Comparison of ENCODE assay signal across 13 cellular contexts in the genomic region with DNA sequence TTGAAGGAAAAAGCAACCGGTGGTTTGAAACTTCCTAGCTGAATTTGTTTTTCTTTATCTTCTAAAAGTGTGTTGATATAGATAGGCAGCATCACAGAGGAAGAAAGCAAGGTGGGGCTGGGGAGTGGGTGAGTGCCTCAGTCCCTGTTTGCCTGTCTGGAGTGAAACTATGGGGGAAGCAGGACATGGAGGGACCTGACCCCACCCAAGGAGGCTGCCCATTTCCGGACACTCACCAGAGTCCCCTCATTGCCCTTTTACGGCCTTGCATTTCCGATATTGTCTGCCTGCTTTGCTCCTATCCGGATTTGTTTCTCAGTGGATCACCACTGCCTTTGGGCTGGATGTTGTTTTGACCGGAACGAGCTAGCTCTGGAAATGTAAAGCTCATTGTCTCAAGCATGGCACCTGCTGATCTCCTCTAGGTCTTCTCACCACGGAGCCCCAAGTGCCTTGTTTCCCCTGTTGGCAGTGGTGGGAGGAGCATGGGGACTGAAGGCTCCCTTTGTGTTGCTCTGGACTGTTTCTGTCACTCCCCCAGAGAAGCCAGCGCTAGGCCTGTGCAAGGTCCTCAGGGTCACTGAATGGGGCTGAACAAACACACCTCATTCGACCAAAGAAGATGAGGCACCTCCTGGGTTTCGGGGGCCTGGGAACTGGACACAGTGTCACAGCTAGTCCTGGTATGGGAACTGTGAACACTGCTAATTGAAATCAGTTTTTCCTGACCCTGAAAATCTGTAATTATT. TPM values are rescaled to one million over a fixed set of nuclear protein-coding genes. Genes with fewer than 3 reads are reported as not detected.
DNase-seq lines count a peak whose midpoint lies in the region; ATAC-seq and TF ChIP-seq lines count a peak whose summit lies in the region.
"Had no signal": no experiment of that assay in that cellular context is flagged by ENCODE, and none has a peak within 500 bp of the region (broad histone marks: within the 10 kb centered on the region; RNA-seq: fewer than 3 reads in every experiment).

No MANE protein-coding gene starts in this region.

- H4K20me1 ChIP-seq in fibroblast of lung (ENCODE audit: control insufficient read depth, extremely low read depth, insufficient read depth, low read length): no peaks in the 10 kb centered on the region

- TF ChIP-seq POLR2A in GM18505 (IDR thresholded peaks at IDR 0.05; ENCODE audit: borderline replicate concordance, extremely low read depth, insufficient read depth, insufficient read length): no peak

- no peak overlapping the region for H2AFZ ChIP-seq in fibroblast of lung (ENCODE audit: low read length)
- H2AFZ ChIP-seq: GM23248 had no signal

- no peaks in the 10 kb centered on the region for H3K36me3 Mint-ChIP-seq in neural crest cell (ENCODE audit: low read depth)

- H3K9ac ChIP-seq in fibroblast of lung (ENCODE audit: insufficient read depth, low read length): no peak overlapping the region
- H3K9ac ChIP-seq: GM23248 had no signal

- DNase-seq in H7 (peak; percentile 70), NCI-H69 (lab: John Stamatoyannopoulos, UW) (peak; percentile 14), fibroblast of lung (ENCODE audit: low read depth in 2 of 2) (no peak), neural crest cell (ENCODE audit: low read depth, low spot score) (peak; percentile 50), UCSD-AML1 (lab: John Stamatoyannopoulos, UW; ENCODE audit: unreplicated experiment) (no peak), germinal center (ENCODE audit: low spot score) (no peak), NCI-H2081 (lab: John Stamatoyannopoulos, UW) (no peak)
- DNase-seq: activated CD8-positive, alpha-beta memory T cell treated with anti-CD3 and anti-CD28 coated beads for 24 hours; GM23248; NCI-H446 treated with DMSO at 0.1 percent for 48 hours; stimulated activated CD4-positive, alpha-beta T cell treated with anti-CD3 and anti-CD28 coated beads, Interleukin-2, amount 100 ng/mL, for 24 hours; stomach had no signal

- H3K4me2 ChIP-seq in fibroblast of lung (ENCODE audit: extremely low read depth, insufficient read depth, low read length): peak overlapping the region; percentile 6

- peak overlapping the region; percentile 98 for H3K27ac Mint-ChIP-seq in neural crest cell (ENCODE audit: unreplicated experiment)

- ATAC-seq in GM18505 (IDR thresholded peaks at IDR 0.05; ENCODE audit: unreplicated experiment): no peak

- no peak overlapping the region for H3K27ac ChIP-seq in fibroblast of lung (ENCODE audit: insufficient read depth, low read length)
- H3K27ac ChIP-seq: GM23248, stomach had no signal

- H3K27me3 Mint-ChIP-seq in neural crest cell (ENCODE audit: low read depth): peaks cover 4% of the 10 kb centered on the region

- H3K36me3 ChIP-seq in H7 (replicated peaks; ENCODE audit: control insufficient read depth, insufficient read depth, low read length): no peaks in the 10 kb centered on the region
- peaks cover 15% of the 10 kb centered on the region for H3K36me3 ChIP-seq in fibroblast of lung (ENCODE audit: control insufficient read depth, insufficient read depth, low read length)

- TF ChIP-seq CTCF in fibroblast of lung (conservative IDR thresholded peaks at IDR 0.05 in 1 of 2, IDR thresholded peaks at IDR 0.05 in 1 of 2; ENCODE audit: low read depth in 1 of 2, low read length in 2 of 2): no peak
- no peak for TF ChIP-seq CTCF in neural crest cell (conservative IDR thresholded peaks at IDR 0.05)

- H3K4me3 Mint-ChIP-seq in neural crest cell: peak overlapping the region; percentile 61

- no peak overlapping the region for H3K4me3 ChIP-seq in H7 (ENCODE audit: insufficient read depth, low read depth, low read length)
- H3K4me3 ChIP-seq in fibroblast of lung (replicated peaks in 1 of 4; ENCODE audit: control extremely low read depth in 1 of 4, insufficient read depth in 1 of 4, low read depth in 3 of 4, low read length in 4 of 4): no peak overlapping the region
- H3K4me3 ChIP-seq: GM23248, stomach had no signal

- peaks cover 87% of the 10 kb centered on the region for H3K79me2 ChIP-seq in fibroblast of lung (ENCODE audit: control insufficient read depth, insufficient read depth, low read length)

- H3K4me1 ChIP-seq in fibroblast of lung (ENCODE audit: control insufficient read depth, extremely low read depth, insufficient read depth, low read length): peaks cover 7% of the 10 kb centered on the region

- H3K27me3 ChIP-seq in H7 (ENCODE audit: control insufficient read depth, insufficient read depth, low read length) (peaks cover under 1% of the 10 kb centered on the region; the same call in 1 of the 2 replicates), fibroblast of lung (ENCODE audit: control insufficient read depth, insufficient read depth, low read length) (no peaks in the 10 kb centered on the region)

- peaks cover 41% of the 10 kb centered on the region for H3K4me1 Mint-ChIP-seq in neural crest cell

- H3K9me3 Mint-ChIP-seq in neural crest cell: no peaks in the 10 kb centered on the region

- no peaks in the 10 kb centered on the region for H3K9me3 ChIP-seq in fibroblast of lung (ENCODE audit: control insufficient read depth, insufficient read depth, low read depth, low read length)
- H3K9me3 ChIP-seq: stomach had no signal

RNA-seq across cellular contexts. Expression of a gene that starts 7.0 kb away (rescaled TPM):
- total RNA-seq in H7 (2014; rRNA removed; shearing (Covaris generic)): 81.6 and 104 TPM in 2 replicates
- total RNA-seq in fibroblast of lung (107 and 131 TPM in 2 replicates), neural crest cell (1.8 and 2.0 TPM in 2 replicates)
- polyA plus RNA-seq in fibroblast of lung: 316 and 440 TPM in 2 replicates
- polyA plus RNA-seq in fibroblast of lung (2012): 399 and 524 TPM in 2 replicates
- 1,316 and 1,408 TPM in 2 replicates for polyA minus RNA-seq in fibroblast of lung (ENCODE audit: low replicate concordance)

Comparison
In these comparisons a context has a peak if more than half of its experiments do, and no peak if none do; other contexts are left out.
1. DNase-seq: peak in H7 (single experiment), NCI-H69 (single experiment) and neural crest cell (single experiment); none in fibroblast of lung (0 of 2), UCSD-AML1 (single experiment), germinal center (single experiment) and NCI-H2081 (0 of 2).
2. RNA of a gene that starts 7.0 kb away (total RNA-seq): 107 to 131 TPM in fibroblast of lung and 81.6 to 104 TPM in H7; 1.8 to 2.0 TPM in neural crest cell; every median in the first group is over 10 times any median in the second.